7 cellular contexts compared by ENCODE assay signal in the genomic region with DNA sequence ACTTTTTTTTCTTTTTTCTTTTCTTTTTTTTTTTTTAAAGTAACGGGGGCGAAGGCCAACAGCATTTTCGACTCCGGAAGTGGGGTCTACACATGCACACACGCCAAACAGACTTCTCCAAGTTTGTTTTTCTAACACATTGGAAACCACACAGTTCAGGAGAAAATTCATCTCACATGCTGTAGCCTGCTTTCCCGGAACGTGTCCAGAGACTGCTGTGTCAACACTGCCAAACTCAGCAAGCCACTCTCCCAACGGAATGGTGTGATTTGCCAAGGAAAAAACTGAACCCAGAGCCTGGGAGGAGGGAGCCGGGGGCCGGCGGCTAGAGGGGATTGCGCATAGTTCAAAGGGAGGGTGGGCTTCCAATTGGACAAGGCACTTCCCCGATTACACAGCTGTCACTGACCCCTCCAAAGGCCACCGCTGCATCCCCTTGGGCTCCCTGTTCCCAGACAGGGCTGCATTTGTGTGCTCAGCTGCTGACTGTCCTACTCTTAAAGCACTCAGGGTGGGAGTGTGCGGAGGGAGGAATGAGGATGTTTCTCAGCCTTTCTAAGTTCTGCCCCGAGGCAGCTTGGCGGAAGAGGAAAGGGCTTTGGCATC.
DNase-seq lines count a peak whose midpoint lies in the region; ATAC-seq and TF ChIP-seq lines count a peak whose summit lies in the region.

No MANE protein-coding gene starts in this region.

- ATAC-seq in upper lobe of right lung (peak; percentile 51), GM21619 (IDR thresholded peaks at IDR 0.05; ENCODE audit: unreplicated experiment) (no peak), GM18520 (IDR thresholded peaks at IDR 0.05; ENCODE audit: unreplicated experiment) (no peak)

- TF ChIP-seq CTCF in Peyer's patch (IDR thresholded peaks at IDR 0.05) (no peak), esophagus muscularis mucosa (IDR thresholded peaks at IDR 0.05) (no peak), upper lobe of right lung (IDR thresholded peaks at IDR 0.05) (no peak)

- intact Hi-C loops in esophagus muscularis mucosa (cut with DNase I): no loop called here
- intact Hi-C loops in upper lobe of right lung (cut with DNase I): no loop called here

- H3K36me3 ChIP-seq in Peyer's patch (no peaks in the 10 kb centered on the region), esophagus muscularis mucosa (no peaks in the 10 kb centered on the region), mucosa of stomach (ENCODE audit: control insufficient read depth, insufficient read depth, low read length) (no peaks in the 10 kb centered on the region), upper lobe of right lung (no peaks in the 10 kb centered on the region)

- TF ChIP-seq POLR2A in Peyer's patch (IDR thresholded peaks at IDR 0.05) (no peak), esophagus muscularis mucosa (IDR thresholded peaks at IDR 0.05; ENCODE audit: low read depth) (no peak)

- no peak for TF ChIP-seq EP300 in esophagus muscularis mucosa (IDR thresholded peaks at IDR 0.05)

- H3K9me3 ChIP-seq in Peyer's patch (no peaks in the 10 kb centered on the region), esophagus muscularis mucosa (no peaks in the 10 kb centered on the region), mucosa of stomach (ENCODE audit: control insufficient read depth, low read length) (no peaks in the 10 kb centered on the region), upper lobe of right lung (no peaks in the 10 kb centered on the region)

- 36% methylated on average over 17 of the region's 17 CpGs for WGBS in esophagus muscularis mucosa

- H3K4me1 ChIP-seq in Peyer's patch: peaks cover 0 to 8% (median 0%) of the 10 kb centered on the region in 4 donors
- H3K4me1 ChIP-seq in esophagus muscularis mucosa: peaks cover 21 to 29% (median 27%) of the 10 kb centered on the region in 4 donors
- peaks cover 10% of the 10 kb centered on the region for H3K4me1 ChIP-seq in mucosa of stomach (ENCODE audit: control insufficient read depth, insufficient read depth, low read length)
- H3K4me1 ChIP-seq in upper lobe of right lung: peaks cover 17% of the 10 kb centered on the region

- no peaks in the 10 kb centered on the region for H3K27me3 ChIP-seq in Peyer's patch
- no peaks in the 10 kb centered on the region for H3K27me3 ChIP-seq in esophagus muscularis mucosa
- H3K27me3 ChIP-seq in mucosa of stomach (ENCODE audit: control insufficient read depth, insufficient read depth, low read length): no peaks in the 10 kb centered on the region
- H3K27me3 ChIP-seq in upper lobe of right lung: no peaks in the 10 kb centered on the region

- H3K4me3 ChIP-seq in Peyer's patch (peak overlapping the region in 1 of 4 donors; percentile 5), esophagus muscularis mucosa (peak overlapping the region; percentile 32 to 40 (median 36)), mucosa of stomach (ENCODE audit: low read length) (no peak overlapping the region), upper lobe of right lung (peak overlapping the region; percentile 29)

- H3K27ac ChIP-seq in Peyer's patch (peak overlapping the region; percentile 19 to 74 (median 54)), esophagus muscularis mucosa (replicated peaks in 1 of 4) (peak overlapping the region; percentile 73 to 85 (median 76)), upper lobe of right lung (peak overlapping the region; percentile 70)

- no peak for DNase-seq in Peyer's patch
- DNase-seq in esophagus muscularis mucosa (ENCODE audit: extremely low spot score): peak; percentile 91
- DNase-seq in upper lobe of right lung: no peak
- no peak for DNase-seq in iPS-NIHi7 (ENCODE audit: extremely low spot score)

- peak overlapping the region; percentile 17 for H3K9ac ChIP-seq in mucosa of stomach (ENCODE audit: low read length)
